Comparison of ENCODE assay signal across 1 cellular context in genomic region chr12:32542550-32543229, GRCh38.
TF ChIP-seq lines count a peak whose summit lies in the region.

No MANE protein-coding gene starts in this region.

TF ChIP-seq in WTC11, 78 proteins besides CTCF, POLR2A, EP300 and RAD21 (continued from another document):
- TF ChIP-seq, protein P1, sequence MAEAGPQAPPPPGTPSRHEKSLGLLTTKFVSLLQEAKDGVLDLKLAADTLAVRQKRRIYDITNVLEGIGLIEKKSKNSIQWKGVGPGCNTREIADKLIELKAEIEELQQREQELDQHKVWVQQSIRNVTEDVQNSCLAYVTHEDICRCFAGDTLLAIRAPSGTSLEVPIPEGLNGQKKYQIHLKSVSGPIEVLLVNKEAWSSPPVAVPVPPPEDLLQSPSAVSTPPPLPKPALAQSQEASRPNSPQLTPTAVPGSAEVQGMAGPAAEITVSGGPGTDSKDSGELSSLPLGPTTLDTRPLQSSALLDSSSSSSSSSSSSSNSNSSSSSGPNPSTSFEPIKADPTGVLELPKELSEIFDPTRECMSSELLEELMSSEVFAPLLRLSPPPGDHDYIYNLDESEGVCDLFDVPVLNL (CRISPR knock-in tag; IDR thresholded peaks at IDR 0.05; ENCODE audit: borderline replicate concordance, low read depth), result no peak
- no peak for TF ChIP-seq NFE2L1 (CRISPR knock-in tag; IDR thresholded peaks at IDR 0.05)
- TF ChIP-seq, protein P2, sequence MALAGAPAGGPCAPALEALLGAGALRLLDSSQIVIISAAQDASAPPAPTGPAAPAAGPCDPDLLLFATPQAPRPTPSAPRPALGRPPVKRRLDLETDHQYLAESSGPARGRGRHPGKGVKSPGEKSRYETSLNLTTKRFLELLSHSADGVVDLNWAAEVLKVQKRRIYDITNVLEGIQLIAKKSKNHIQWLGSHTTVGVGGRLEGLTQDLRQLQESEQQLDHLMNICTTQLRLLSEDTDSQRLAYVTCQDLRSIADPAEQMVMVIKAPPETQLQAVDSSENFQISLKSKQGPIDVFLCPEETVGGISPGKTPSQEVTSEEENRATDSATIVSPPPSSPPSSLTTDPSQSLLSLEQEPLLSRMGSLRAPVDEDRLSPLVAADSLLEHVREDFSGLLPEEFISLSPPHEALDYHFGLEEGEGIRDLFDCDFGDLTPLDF (CRISPR knock-in tag; IDR thresholded peaks at IDR 0.05), result no peak
